Comparison of ENCODE assay signal across 1 cellular context in the genomic region with DNA sequence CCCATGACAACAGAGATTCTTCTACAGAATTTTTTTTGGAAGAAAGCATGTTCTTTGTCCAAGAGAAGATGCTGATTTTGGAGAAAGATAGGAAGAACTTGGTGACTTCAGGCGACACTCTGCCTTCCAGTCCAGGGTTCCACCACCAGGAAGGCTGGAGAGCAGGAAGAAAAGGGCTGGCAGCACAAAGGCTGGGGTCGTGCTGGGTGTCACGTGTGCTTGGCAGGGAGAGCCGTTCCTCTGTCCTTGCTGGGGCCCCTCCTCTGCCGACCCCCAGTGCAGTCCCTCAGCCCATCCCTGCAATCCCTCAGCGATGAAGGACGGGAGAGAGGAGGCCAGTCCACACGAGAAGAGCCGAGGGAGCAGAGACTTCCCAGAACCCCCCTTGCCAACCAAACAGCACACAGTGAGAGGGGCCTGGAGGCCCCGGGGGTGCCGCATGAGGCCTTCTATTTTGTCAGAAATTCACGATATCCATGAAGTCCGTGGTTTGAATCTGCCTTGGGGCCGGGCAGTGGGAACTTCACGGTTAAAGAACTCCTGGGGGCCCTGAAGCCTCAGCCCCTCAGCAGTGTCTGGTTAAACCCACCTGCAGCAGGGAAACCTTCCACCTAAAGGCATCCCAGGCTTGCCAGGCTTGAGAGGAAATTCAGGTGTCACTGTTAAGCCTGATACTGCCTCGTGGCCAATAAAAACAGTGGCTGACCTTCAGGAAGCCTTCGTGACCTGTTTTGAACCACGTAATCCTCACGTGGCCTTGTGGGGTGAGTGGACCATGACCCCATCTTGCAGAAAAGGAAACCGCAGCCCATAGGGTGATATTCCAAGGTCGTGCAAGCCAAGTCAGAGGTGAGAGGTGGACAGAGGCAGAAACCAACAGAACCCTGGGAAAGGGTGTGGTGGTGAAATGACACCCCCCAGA.
TF ChIP-seq lines count a peak whose summit lies in the region.

No MANE protein-coding gene starts in this region.

TF ChIP-seq in HepG2, 621 proteins besides CTCF, POLR2A, EP300 and RAD21 (continued from another document and continues in another):
- TF ChIP-seq, protein P1, sequence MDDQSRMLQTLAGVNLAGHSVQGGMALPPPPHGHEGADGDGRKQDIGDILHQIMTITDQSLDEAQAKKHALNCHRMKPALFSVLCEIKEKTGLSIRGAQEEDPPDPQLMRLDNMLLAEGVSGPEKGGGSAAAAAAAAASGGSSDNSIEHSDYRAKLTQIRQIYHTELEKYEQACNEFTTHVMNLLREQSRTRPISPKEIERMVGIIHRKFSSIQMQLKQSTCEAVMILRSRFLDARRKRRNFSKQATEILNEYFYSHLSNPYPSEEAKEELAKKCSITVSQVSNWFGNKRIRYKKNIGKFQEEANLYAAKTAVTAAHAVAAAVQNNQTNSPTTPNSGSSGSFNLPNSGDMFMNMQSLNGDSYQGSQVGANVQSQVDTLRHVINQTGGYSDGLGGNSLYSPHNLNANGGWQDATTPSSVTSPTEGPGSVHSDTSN (CRISPR knock-in tag; IDR thresholded peaks at IDR 0.05; ENCODE audit: borderline replicate concordance): no peak
- no peak for TF ChIP-seq HOXA7 (CRISPR knock-in tag; IDR thresholded peaks at IDR 0.05)
- no peak for TF ChIP-seq ZIK1 (CRISPR knock-in tag; IDR thresholded peaks at IDR 0.05; ENCODE audit: borderline replicate concordance, low read depth)
- 0 out of 2 replicates have a peak, but pooled peaks have one; percentile 25 for TF ChIP-seq ZNF205 (CRISPR knock-in tag; IDR thresholded peaks at IDR 0.05)
- no peak for TF ChIP-seq ZNF44 (CRISPR knock-in tag; IDR thresholded peaks at IDR 0.05)
- TF ChIP-seq, protein P2, sequence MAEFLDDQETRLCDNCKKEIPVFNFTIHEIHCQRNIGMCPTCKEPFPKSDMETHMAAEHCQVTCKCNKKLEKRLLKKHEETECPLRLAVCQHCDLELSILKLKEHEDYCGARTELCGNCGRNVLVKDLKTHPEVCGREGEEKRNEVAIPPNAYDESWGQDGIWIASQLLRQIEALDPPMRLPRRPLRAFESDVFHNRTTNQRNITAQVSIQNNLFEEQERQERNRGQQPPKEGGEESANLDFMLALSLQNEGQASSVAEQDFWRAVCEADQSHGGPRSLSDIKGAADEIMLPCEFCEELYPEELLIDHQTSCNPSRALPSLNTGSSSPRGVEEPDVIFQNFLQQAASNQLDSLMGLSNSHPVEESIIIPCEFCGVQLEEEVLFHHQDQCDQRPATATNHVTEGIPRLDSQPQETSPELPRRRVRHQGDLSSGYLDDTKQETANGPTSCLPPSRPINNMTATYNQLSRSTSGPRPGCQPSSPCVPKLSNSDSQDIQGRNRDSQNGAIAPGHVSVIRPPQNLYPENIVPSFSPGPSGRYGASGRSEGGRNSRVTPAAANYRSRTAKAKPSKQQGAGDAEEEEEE (CRISPR knock-in tag; IDR thresholded peaks at IDR 0.05; ENCODE audit: borderline replicate concordance): no peak
- peak in 1 of 2 experiments; percentile 62; a peak in 2 of 4 replicates for TF ChIP-seq KLF16 (CRISPR knock-in tag; IDR thresholded peaks at IDR 0.05)
- 0 out of 2 replicates have a peak, but pooled peaks have one; percentile 2 for TF ChIP-seq KDM5B (CRISPR knock-in tag; IDR thresholded peaks at IDR 0.05; ENCODE audit: borderline replicate concordance)
- TF ChIP-seq, protein P3, sequence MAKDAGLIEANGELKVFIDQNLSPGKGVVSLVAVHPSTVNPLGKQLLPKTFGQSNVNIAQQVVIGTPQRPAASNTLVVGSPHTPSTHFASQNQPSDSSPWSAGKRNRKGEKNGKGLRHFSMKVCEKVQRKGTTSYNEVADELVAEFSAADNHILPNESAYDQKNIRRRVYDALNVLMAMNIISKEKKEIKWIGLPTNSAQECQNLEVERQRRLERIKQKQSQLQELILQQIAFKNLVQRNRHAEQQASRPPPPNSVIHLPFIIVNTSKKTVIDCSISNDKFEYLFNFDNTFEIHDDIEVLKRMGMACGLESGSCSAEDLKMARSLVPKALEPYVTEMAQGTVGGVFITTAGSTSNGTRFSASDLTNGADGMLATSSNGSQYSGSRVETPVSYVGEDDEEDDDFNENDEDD (CRISPR knock-in tag; IDR thresholded peaks at IDR 0.05; ENCODE audit: borderline replicate concordance): peak; percentile 68; the same call in 1 of the 2 replicates
- TF ChIP-seq NR2F2 (IDR thresholded peaks at IDR 0.05; ENCODE audit: borderline replicate concordance, low read depth): 0 out of 2 replicates have a peak, but pooled peaks have one; percentile 34
- 0 out of 2 replicates have a peak, but pooled peaks have one; percentile 59 for TF ChIP-seq RNF2 (conservative IDR thresholded peaks at IDR 0.05; ENCODE audit: low read depth)
- no peak for TF ChIP-seq ZC3H13 (CRISPR knock-in tag; IDR thresholded peaks at IDR 0.05)
- TF ChIP-seq TCF7 (IDR thresholded peaks at IDR 0.05; ENCODE audit: low read depth): no peak
- no peak for TF ChIP-seq CREB3 (CRISPR knock-in tag; IDR thresholded peaks at IDR 0.05)
- TF ChIP-seq ZNF337 (CRISPR knock-in tag; IDR thresholded peaks at IDR 0.05; ENCODE audit: borderline replicate concordance, low read depth): no peak
- peak; percentile 26; the same call in 1 of the 2 replicates for TF ChIP-seq ZNF607 (CRISPR knock-in tag; IDR thresholded peaks at IDR 0.05; ENCODE audit: borderline replicate concordance)
- no peak for TF ChIP-seq ZNF234 (CRISPR knock-in tag; conservative IDR thresholded peaks at IDR 0.05)
- no peak for TF ChIP-seq TIGD3 (CRISPR knock-in tag; IDR thresholded peaks at IDR 0.05; ENCODE audit: borderline replicate concordance)
- peak; percentile 88 for TF ChIP-seq PRDM10 (CRISPR knock-in tag; IDR thresholded peaks at IDR 0.05; ENCODE audit: low read depth)
- no peak for TF ChIP-seq CBX2 (IDR thresholded peaks at IDR 0.05; ENCODE audit: low read depth, low read length)
- peak; percentile 72; the same call in 1 of the 2 replicates for TF ChIP-seq CBX2 (CRISPR knock-in tag; IDR thresholded peaks at IDR 0.05; ENCODE audit: low read depth)
- TF ChIP-seq MYC (CRISPR knock-in tag; IDR thresholded peaks at IDR 0.05; ENCODE audit: borderline replicate concordance): peak; percentile 77
- TF ChIP-seq SOX13 (IDR thresholded peaks at IDR 0.05): no peak
- peak in 1 of 2 experiments; percentile 59; a peak in 1 of 4 replicates for TF ChIP-seq SOX13 (CRISPR knock-in tag; conservative IDR thresholded peaks at IDR 0.05 in 1 of 2, IDR thresholded peaks at IDR 0.05 in 1 of 2)
- peak; percentile 71; the same call in 1 of the 2 replicates for TF ChIP-seq ZSCAN31 (CRISPR knock-in tag; IDR thresholded peaks at IDR 0.05; ENCODE audit: low read depth)
- peak; percentile 74; the same call in 1 of the 2 replicates for TF ChIP-seq ZBTB7A (CRISPR knock-in tag; IDR thresholded peaks at IDR 0.05)
- TF ChIP-seq SP5 (CRISPR knock-in tag; IDR thresholded peaks at IDR 0.05; ENCODE audit: borderline replicate concordance, low read depth): 0 out of 2 replicates have a peak, but pooled peaks have one; percentile 36
- 0 out of 2 replicates have a peak, but pooled peaks have one; percentile 80 for TF ChIP-seq ZNF232 (CRISPR knock-in tag; IDR thresholded peaks at IDR 0.05; ENCODE audit: borderline replicate concordance)
- TF ChIP-seq ZNF724P (CRISPR knock-in tag; IDR thresholded peaks at IDR 0.05; ENCODE audit: borderline replicate concordance): 0 out of 2 replicates have a peak, but pooled peaks have one; percentile 40
- TF ChIP-seq ZBTB3 (CRISPR knock-in tag; IDR thresholded peaks at IDR 0.05; ENCODE audit: borderline replicate concordance, low read depth): no peak
- TF ChIP-seq GPBP1L1 (CRISPR knock-in tag; IDR thresholded peaks at IDR 0.05): no peak
- TF ChIP-seq ZNF121 (CRISPR knock-in tag; IDR thresholded peaks at IDR 0.05): no peak
- TF ChIP-seq, protein P4, sequence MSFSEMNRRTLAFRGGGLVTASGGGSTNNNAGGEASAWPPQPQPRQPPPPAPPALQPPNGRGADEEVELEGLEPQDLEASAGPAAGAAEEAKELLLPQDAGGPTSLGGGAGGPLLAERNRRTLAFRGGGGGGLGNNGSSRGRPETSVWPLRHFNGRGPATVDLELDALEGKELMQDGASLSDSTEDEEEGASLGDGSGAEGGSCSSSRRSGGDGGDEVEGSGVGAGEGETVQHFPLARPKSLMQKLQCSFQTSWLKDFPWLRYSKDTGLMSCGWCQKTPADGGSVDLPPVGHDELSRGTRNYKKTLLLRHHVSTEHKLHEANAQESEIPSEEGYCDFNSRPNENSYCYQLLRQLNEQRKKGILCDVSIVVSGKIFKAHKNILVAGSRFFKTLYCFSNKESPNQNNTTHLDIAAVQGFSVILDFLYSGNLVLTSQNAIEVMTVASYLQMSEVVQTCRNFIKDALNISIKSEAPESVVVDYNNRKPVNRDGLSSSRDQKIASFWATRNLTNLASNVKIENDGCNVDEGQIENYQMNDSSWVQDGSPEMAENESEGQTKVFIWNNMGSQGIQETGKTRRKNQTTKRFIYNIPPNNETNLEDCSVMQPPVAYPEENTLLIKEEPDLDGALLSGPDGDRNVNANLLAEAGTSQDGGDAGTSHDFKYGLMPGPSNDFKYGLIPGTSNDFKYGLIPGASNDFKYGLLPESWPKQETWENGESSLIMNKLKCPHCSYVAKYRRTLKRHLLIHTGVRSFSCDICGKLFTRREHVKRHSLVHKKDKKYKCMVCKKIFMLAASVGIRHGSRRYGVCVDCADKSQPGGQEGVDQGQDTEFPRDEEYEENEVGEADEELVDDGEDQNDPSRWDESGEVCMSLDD (CRISPR knock-in tag; IDR thresholded peaks at IDR 0.05; ENCODE audit: borderline replicate concordance): peak; percentile 86
- TF ChIP-seq FOXA1 (IDR thresholded peaks at IDR 0.05): no peak
- no peak for TF ChIP-seq FOXA1 (CRISPR knock-in tag; IDR thresholded peaks at IDR 0.05)
- TF ChIP-seq SUZ12 (IDR thresholded peaks at IDR 0.05; ENCODE audit: low read depth, low read length): no peak
- TF ChIP-seq POLR2AphosphoS5 (IDR thresholded peaks at IDR 0.05; ENCODE audit: low read depth, low read length): no peak
- TF ChIP-seq SOX6 (IDR thresholded peaks at IDR 0.05): no peak
- TF ChIP-seq SOX6 (CRISPR knock-in tag; IDR thresholded peaks at IDR 0.05): peak; percentile 75
- TF ChIP-seq MXD3 (CRISPR knock-in tag; IDR thresholded peaks at IDR 0.05): 0 out of 2 replicates have a peak, but pooled peaks have one; percentile 20
- 0 out of 2 replicates have a peak, but pooled peaks have one; percentile 13 for TF ChIP-seq MXD4 (CRISPR knock-in tag; IDR thresholded peaks at IDR 0.05)
- TF ChIP-seq ZNF580 (CRISPR knock-in tag; IDR thresholded peaks at IDR 0.05; ENCODE audit: borderline replicate concordance, low read depth): peak; percentile 66; the same call in 1 of the 2 replicates
- no peak for TF ChIP-seq IKZF1 (IDR thresholded peaks at IDR 0.05)
